ENCODE assay signal across 31 cellular contexts in genomic region chrX:145552643-145553042, GRCh38.
DNase-seq lines count a peak whose midpoint lies in the region; ATAC-seq, FAIRE-seq and TF ChIP-seq lines count a peak whose summit lies in the region.
"Had no signal": no experiment of that assay in that cellular context is flagged by ENCODE, and none has a peak within 500 bp of the region (broad histone marks: within the 10 kb centered on the region; RNA-seq: fewer than 3 reads in every experiment).

No MANE protein-coding gene starts in this region.

- peak; percentile 71 for DNase-seq in Karpas-422
- DNase-seq in PC-9 = no peak
- no peak for DNase-seq in nephron progenitor cell
- no peak for DNase-seq in RCC 7860 (ENCODE audit: low spot score)
- DNase-seq in retina = no peak
- DNase-seq in activated CD8-positive, alpha-beta T cell treated with anti-CD3 and anti-CD28 coated beads for 36 hours = no peak
- DNase-seq: activated CD4-positive, alpha-beta T cell treated with anti-CD3 and anti-CD28 coated beads, Interleukin-2, amount 50 U/mL, for 4 hours; activated naive CD4-positive, alpha-beta T cell treated with Interleukin-2 at 50 U/mL for 16 hours; Calu3; hippocampal formation; mammary epithelial cell; NCI-H1417 treated with DMSO at 0.1 percent for 48 hours; NCI-H446; NCI-H748 treated with DMSO at 0.1 percent for 48 hours; substantia nigra; upper lobe of right lung had no signal

- TF ChIP-seq CTCF in DOHH2 (IDR thresholded peaks at IDR 0.05; ENCODE audit: low read depth, low read length, poor library complexity, severe bottlenecking) = peak; percentile 8
- TF ChIP-seq CTCF in PC-9 (conservative IDR thresholded peaks at IDR 0.05) = peak; percentile 64
- peak; percentile 6 for TF ChIP-seq CTCF in nephron progenitor cell (IDR thresholded peaks at IDR 0.05)
- TF ChIP-seq CTCF in activated CD8-positive, alpha-beta T cell treated with anti-CD3 and anti-CD28 coated beads for 36 hours (IDR thresholded peaks at IDR 0.05) = no peak

- no peak for FAIRE-seq in RCC 7860 (lab: Jason Lieb, UNC)
- FAIRE-seq: endothelial cell of umbilical vein, GM18507, GM19239, H54, K562, TTC549 had no signal

- no peaks in the 10 kb centered on the region for H3F3A ChIP-seq in DOHH2 (ENCODE audit: control insufficient read depth, insufficient read depth)
- no peaks in the 10 kb centered on the region for H3F3A ChIP-seq in PC-9 (ENCODE audit: insufficient read depth, low read depth)

- H3K4me1 ChIP-seq in DOHH2 (ENCODE audit: control insufficient read depth, low read length) (no peaks in the 10 kb centered on the region), Karpas-422 (ENCODE audit: low read length) (peaks cover 16% of the 10 kb centered on the region), PC-9 (replicated peaks; ENCODE audit: insufficient read depth) (no peaks in the 10 kb centered on the region)
- H3K4me1 ChIP-seq: gastroesophageal sphincter, upper lobe of right lung had no signal

- intact Hi-C loops in PC-9 (cut with micrococcal nuclease; ENCODE audit: unreplicated experiment) = no loop called here
- intact Hi-C loops in activated CD8-positive, alpha-beta T cell treated with anti-CD3 and anti-CD28 coated beads for 36 hours (cut with micrococcal nuclease) = no loop called here

- H3K36me3 ChIP-seq in DOHH2 (ENCODE audit: control insufficient read depth, low read length) = no peaks in the 10 kb centered on the region
- no peaks in the 10 kb centered on the region for H3K36me3 ChIP-seq in Karpas-422 (ENCODE audit: insufficient read depth, low read length)
- H3K36me3 ChIP-seq in PC-9 (ENCODE audit: low read depth) = no peaks in the 10 kb centered on the region
- H3K36me3 ChIP-seq: gastroesophageal sphincter, upper lobe of right lung had no signal

- POLR2A ChIA-PET in PC-9 (lab: Charles Lee; ENCODE audit: unreplicated experiment) = no interaction called here
- POLR2A ChIA-PET in activated CD8-positive, alpha-beta T cell treated with anti-CD3 and anti-CD28 coated beads for 36 hours (lab: Charles Lee) = no interaction called here

- H3K4me2 ChIP-seq in DOHH2 (ENCODE audit: low read length) (no peak overlapping the region), Karpas-422 (ENCODE audit: low read depth, low read length, poor library complexity, severe bottlenecking) (no peak overlapping the region), PC-9 (no peak overlapping the region)

- no peak for ATAC-seq in activated CD8-positive, alpha-beta T cell treated with anti-CD3 and anti-CD28 coated beads for 36 hours
- ATAC-seq: gastroesophageal sphincter; K562; natural killer cell treated with Interleukin-12 subunit alpha and Interleukin-12 subunit beta and Interleukin-15 and Interleukin-18, amount 100 ng/mL, for 72 hours; stimulated activated memory B cell treated with anti-CD40 and anti-IgM and Interleukin-4, amounts not matched to agents 10 μg/mL and 1 μg/mL and 100 μg/mL, for 72 hours; upper lobe of right lung had no signal

- H3K27me3 Mint-ChIP-seq in nephron progenitor cell (ENCODE audit: low read depth, poor library complexity) = peaks cover 7% of the 10 kb centered on the region
- no peaks in the 10 kb centered on the region for H3K27me3 Mint-ChIP-seq in activated CD8-positive, alpha-beta T cell treated with anti-CD3 and anti-CD28 coated beads for 36 hours
- H3K27me3 Mint-ChIP-seq: brain; stimulated activated memory B cell treated with anti-CD40 and anti-IgM and Interleukin-4, amounts not matched to agents 10 μg/mL and 1 μg/mL and 100 μg/mL, for 72 hours had no signal

- H3K27ac ChIP-seq in DOHH2 (ENCODE audit: low read depth, low read length) = no peak overlapping the region
- H3K27ac ChIP-seq in Karpas-422 (ENCODE audit: low read length) = no peak overlapping the region
- H3K27ac ChIP-seq in PC-9 = no peak overlapping the region
- H3K27ac ChIP-seq: gastroesophageal sphincter, SK-N-MC, upper lobe of right lung had no signal

- no peaks in the 10 kb centered on the region for H3K79me2 ChIP-seq in DOHH2 (ENCODE audit: control insufficient read depth, low read length)
- no peaks in the 10 kb centered on the region for H3K79me2 ChIP-seq in Karpas-422 (ENCODE audit: low read length)
- no peaks in the 10 kb centered on the region for H3K79me2 ChIP-seq in PC-9 (ENCODE audit: low read depth)

- no peaks in the 10 kb centered on the region for H3K36me3 Mint-ChIP-seq in nephron progenitor cell (ENCODE audit: low read depth)
- H3K36me3 Mint-ChIP-seq in activated CD8-positive, alpha-beta T cell treated with anti-CD3 and anti-CD28 coated beads for 36 hours (ENCODE audit: low read depth) = no peaks in the 10 kb centered on the region
- H3K36me3 Mint-ChIP-seq: brain; CD14-positive monocyte; natural killer cell treated with Interleukin-12 subunit alpha and Interleukin-12 subunit beta and Interleukin-15 and Interleukin-18, amount 100 ng/mL, for 72 hours; stimulated activated memory B cell treated with anti-CD40 and anti-IgM and Interleukin-4, amounts not matched to agents 10 μg/mL and 1 μg/mL and 100 μg/mL, for 72 hours had no signal

- H3K27me3 ChIP-seq in DOHH2 (ENCODE audit: control insufficient read depth, low read length) = no peaks in the 10 kb centered on the region
- H3K27me3 ChIP-seq in Karpas-422 (ENCODE audit: low read length) = no peaks in the 10 kb centered on the region
- H3K27me3 ChIP-seq in PC-9 (ENCODE audit: insufficient read depth, low read depth) = no peaks in the 10 kb centered on the region
- H3K27me3 ChIP-seq: gastroesophageal sphincter, upper lobe of right lung had no signal

- H3K9me3 Mint-ChIP-seq in nephron progenitor cell = peaks cover 29% of the 10 kb centered on the region
- H3K9me3 Mint-ChIP-seq in activated CD8-positive, alpha-beta T cell treated with anti-CD3 and anti-CD28 coated beads for 36 hours = peaks cover 2% of the 10 kb centered on the region
- H3K9me3 Mint-ChIP-seq: activated T-helper 1 cell treated with anti-CD3 and anti-CD28 coated beads, Interleukin-12 subunit alpha, Interleukin-12 subunit beta, Interleukin-2, Interleukin-4 antibody, amounts not matched to agents 30 ng/mL and 10 ng/mL and 1 ng/mL, durations not matched to agents 14 hours and 24 hours and 36 hours; T-helper 1 cell treated with Interleukin-12 subunit alpha and Interleukin-12 subunit beta and Interleukin-4 antibody, amounts not matched to agents 30 μg/mL and 1 μg/mL, for 36 hours had no signal

- H3K4me1 Mint-ChIP-seq in nephron progenitor cell = no peaks in the 10 kb centered on the region
- no peaks in the 10 kb centered on the region for H3K4me1 Mint-ChIP-seq in activated CD8-positive, alpha-beta T cell treated with anti-CD3 and anti-CD28 coated beads for 36 hours (ENCODE audit: low read depth)
- H3K4me1 Mint-ChIP-seq: brain; CD14-positive monocyte; stimulated activated memory B cell treated with anti-CD40 and anti-IgM and Interleukin-4, amounts not matched to agents 10 μg/mL and 1 μg/mL and 100 μg/mL, for 72 hours had no signal

- no TSS peak for BruUV-seq in PC-9 (replicated peaks; lab: Mats Ljungman, UMichigan)

- no peak overlapping the region for H3K4me3 ChIP-seq in DOHH2 (ENCODE audit: low read length)
- no peak overlapping the region for H3K4me3 ChIP-seq in Karpas-422 (ENCODE audit: low read length)
- no peak overlapping the region for H3K4me3 ChIP-seq in PC-9
- H3K4me3 ChIP-seq: gastroesophageal sphincter, K562, SK-N-MC, upper lobe of right lung had no signal

- H2AFZ ChIP-seq in Karpas-422 (ENCODE audit: low read length) = no peak overlapping the region
- H2AFZ ChIP-seq in PC-9 = no peak overlapping the region

- no peak overlapping the region for H3K27ac Mint-ChIP-seq in nephron progenitor cell
- H3K27ac Mint-ChIP-seq in activated CD8-positive, alpha-beta T cell treated with anti-CD3 and anti-CD28 coated beads for 36 hours = no peak overlapping the region
- H3K27ac Mint-ChIP-seq: activated T-helper 1 cell treated with anti-CD3 and anti-CD28 coated beads, Interleukin-12 subunit alpha, Interleukin-12 subunit beta, Interleukin-2, Interleukin-4 antibody, amounts not matched to agents 30 ng/mL and 10 ng/mL and 1 ng/mL, durations not matched to agents 14 hours and 24 hours and 36 hours; brain; CD14-positive monocyte; natural killer cell treated with Interleukin-12 subunit alpha and Interleukin-12 subunit beta and Interleukin-15 and Interleukin-18, amount 100 ng/mL, for 72 hours; stimulated activated memory B cell treated with anti-CD40 and anti-IgM and Interleukin-4, amounts not matched to agents 10 μg/mL and 1 μg/mL and 100 μg/mL, for 72 hours; T-helper 1 cell treated with Interleukin-12 subunit alpha and Interleukin-12 subunit beta and Interleukin-4 antibody, amounts not matched to agents 30 μg/mL and 1 μg/mL, for 36 hours had no signal

- no peaks in the 10 kb centered on the region for H3K9me2 ChIP-seq in DOHH2 (replicated peaks; ENCODE audit: control insufficient read depth, low read length)
- no peaks in the 10 kb centered on the region for H3K9me2 ChIP-seq in Karpas-422 (replicated peaks; ENCODE audit: insufficient read depth, low read length)
- H3K9me2 ChIP-seq in PC-9 (ENCODE audit: insufficient read depth) = no peaks in the 10 kb centered on the region

- CTCF ChIA-PET in PC-9 (lab: Charles Lee) = no interaction called here
- CTCF ChIA-PET in activated CD8-positive, alpha-beta T cell treated with anti-CD3 and anti-CD28 coated beads for 36 hours (lab: Charles Lee) = no interaction called here

- H4K20me1 ChIP-seq in DOHH2 (ENCODE audit: control insufficient read depth, insufficient read depth, low read depth, low read length) (no peaks in the 10 kb centered on the region), Karpas-422 (ENCODE audit: insufficient read depth, low read depth, low read length) (no peaks in the 10 kb centered on the region), PC-9 (ENCODE audit: insufficient read depth) (no peaks in the 10 kb centered on the region)

- no peak overlapping the region for H3K9ac ChIP-seq in Karpas-422 (ENCODE audit: low read length)

- H3K9me3 ChIP-seq in DOHH2 (ENCODE audit: control insufficient read depth, insufficient read depth, low read length) (no peaks in the 10 kb centered on the region), Karpas-422 (ENCODE audit: low read length) (peaks cover 4% of the 10 kb centered on the region; the same call in 1 of the 2 replicates), PC-9 (ENCODE audit: insufficient read depth, low read depth) (no peaks in the 10 kb centered on the region)
- H3K9me3 ChIP-seq: gastroesophageal sphincter, upper lobe of right lung had no signal

- no peak overlapping the region for H3K4me3 Mint-ChIP-seq in nephron progenitor cell
- no peak overlapping the region for H3K4me3 Mint-ChIP-seq in activated CD8-positive, alpha-beta T cell treated with anti-CD3 and anti-CD28 coated beads for 36 hours
- H3K4me3 Mint-ChIP-seq: activated T-helper 1 cell treated with anti-CD3 and anti-CD28 coated beads, Interleukin-12 subunit alpha, Interleukin-12 subunit beta, Interleukin-2, Interleukin-4 antibody, amounts not matched to agents 30 ng/mL and 10 ng/mL and 1 ng/mL, durations not matched to agents 14 hours and 24 hours and 36 hours; brain; CD14-positive monocyte; natural killer cell treated with Interleukin-12 subunit alpha and Interleukin-12 subunit beta and Interleukin-15 and Interleukin-18, amount 100 ng/mL, for 72 hours; stimulated activated memory B cell treated with anti-CD40 and anti-IgM and Interleukin-4, amounts not matched to agents 10 μg/mL and 1 μg/mL and 100 μg/mL, for 72 hours; T-helper 1 cell treated with Interleukin-12 subunit alpha and Interleukin-12 subunit beta and Interleukin-4 antibody, amounts not matched to agents 30 μg/mL and 1 μg/mL, for 36 hours had no signal
